ENCODE assay signal across 8 cellular contexts in genomic region chr7:130894146-130895005, GRCh38.
DNase-seq lines count a peak whose midpoint lies in the region; ATAC-seq, FAIRE-seq and TF ChIP-seq lines count a peak whose summit lies in the region.

No MANE protein-coding gene starts in this region.

- no peaks in the 10 kb centered on the region for H3K9me3 ChIP-seq in GM23248 (ENCODE audit: low read depth)

- peak; percentile 84 for DNase-seq in GM23248
- DNase-seq in RCC 7860 (ENCODE audit: low spot score) = peak; percentile 93
- DNase-seq in dermis microvascular lymphatic vessel endothelial cell (ENCODE audit: low read depth in 2 of 2) = peak; percentile 34 to 84
- DNase-seq in natural killer cell = no peak
- no peak for DNase-seq in NCI-H748 (lab: John Stamatoyannopoulos, UW; ENCODE audit: unreplicated experiment)
- DNase-seq in Kasumi-1 (lab: John Stamatoyannopoulos, UW) = no peak

- peaks cover 41 to 46% of the 10 kb centered on the region in 2 donors for H3K4me1 Mint-ChIP-seq in natural killer cell

- H3K9me2 ChIP-seq in GM23248 (ENCODE audit: insufficient read depth) = no peaks in the 10 kb centered on the region

- peak overlapping the region; percentile 100 for H3K9ac ChIP-seq in GM23248

- TF ChIP-seq CTCF in natural killer cell (IDR thresholded peaks at IDR 0.05) = no peak

- 29% methylated on average over 14 of the region's 14 CpGs for WGBS in GM23248 (ENCODE audit: low coverage in 1 of 2, low lambda C conversion rate in 2 of 2, missing lambda C conversion rate in 2 of 2), 2 experiments

- peaks cover 95% of the 10 kb centered on the region for H3F3A ChIP-seq in GM23248 (ENCODE audit: insufficient read depth)

- H3K36me3 Mint-ChIP-seq in natural killer cell = no peaks in the 10 kb centered on the region

- peak overlapping the region; percentile 23; the same call in 1 of the 2 replicates for H3K4me3 ChIP-seq in GM23248

- H3K36me3 ChIP-seq in GM23248 (ENCODE audit: low read depth) = peaks cover 71% of the 10 kb centered on the region

- FAIRE-seq in RCC 7860 (lab: Jason Lieb, UNC) = peak; percentile 89

- no peaks in the 10 kb centered on the region for H3K27me3 Mint-ChIP-seq in natural killer cell (ENCODE audit: low read depth in 2 of 2)

- intact Hi-C loops in natural killer cell (cut with micrococcal nuclease) = loop anchor here (5.0 to 10.0 kb wide), 2 partner anchors 50 to 133 kb away; no protein-coding TSS in a partner anchor

- in situ Hi-C loops in GM23248 (cut with MboI) = no loop called here

- peak overlapping the region; percentile 98 for H3K27ac ChIP-seq in GM23248

- H3K27me3 ChIP-seq in GM23248 (replicated peaks; ENCODE audit: insufficient read depth) = no peaks in the 10 kb centered on the region

- no peaks in the 10 kb centered on the region for H3K9me3 Mint-ChIP-seq in natural killer cell

- no peak for ATAC-seq in natural killer cell
- ATAC-seq in GM19324 (IDR thresholded peaks at IDR 0.05; ENCODE audit: low FRiP score, unreplicated experiment) = no peak
- no peak for ATAC-seq in HG02970 (IDR thresholded peaks at IDR 0.05; ENCODE audit: low FRiP score, unreplicated experiment)

- H2AFZ ChIP-seq in GM23248 = no peak overlapping the region

- peaks cover 93% of the 10 kb centered on the region for H3K4me1 ChIP-seq in GM23248 (ENCODE audit: insufficient read depth)

- no peaks in the 10 kb centered on the region; the same call in 1 of the 2 replicates for H4K20me1 ChIP-seq in GM23248 (ENCODE audit: insufficient read depth)

- H3K79me2 ChIP-seq in GM23248 (ENCODE audit: insufficient read depth) = peaks cover 97% of the 10 kb centered on the region

- H3K4me3 Mint-ChIP-seq in natural killer cell = no peak overlapping the region

- H3K4me2 ChIP-seq in GM23248 (ENCODE audit: unreplicated experiment) = peak overlapping the region; percentile 27

- peak overlapping the region; percentile 81 to 83 for H3K27ac Mint-ChIP-seq in natural killer cell

Comparison
In these comparisons a context has a peak if more than half of its experiments do, and no peak if none do; other contexts are left out.
1. DNase-seq: peak in GM23248 (single experiment), RCC 7860 (single experiment) and dermis microvascular lymphatic vessel endothelial cell (2 of 2); none in natural killer cell (single experiment), NCI-H748 (single experiment) and Kasumi-1 (0 of 2).